In the genomic region with DNA sequence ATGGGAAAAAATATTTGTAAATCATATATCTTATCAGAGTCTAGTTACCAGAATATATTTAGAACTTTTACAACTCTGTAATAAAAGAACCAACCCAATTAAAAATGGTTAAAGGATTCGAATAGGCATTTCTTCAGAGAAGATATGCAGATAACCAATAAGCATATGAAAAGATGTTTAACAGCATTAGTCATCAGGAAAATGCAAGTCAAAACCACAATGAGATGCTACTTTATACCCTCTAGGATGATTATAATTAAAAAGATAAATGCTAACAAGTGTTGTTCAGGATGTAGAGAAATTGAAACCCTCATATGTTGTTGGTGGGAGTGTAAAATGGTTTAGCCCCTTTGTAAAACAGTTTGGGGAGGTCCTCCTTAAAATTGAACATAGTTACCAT, we compare ENCODE assay signal across 32 cellular contexts.
DNase-seq lines count a peak whose midpoint lies in the region; ATAC-seq and TF ChIP-seq lines count a peak whose summit lies in the region.
"Had no signal": no experiment of that assay in that cellular context is flagged by ENCODE, and none has a peak within 500 bp of the region (broad histone marks: within the 10 kb centered on the region; RNA-seq: fewer than 3 reads in every experiment).

No MANE protein-coding gene starts in this region.

- H3K4me3 Mint-ChIP-seq in activated naive CD8-positive, alpha-beta T cell treated with anti-CD3 and anti-CD28 coated beads, Interleukin-2, amount 50 U/mL, for 24 hours, result no peak overlapping the region
- H3K4me3 Mint-ChIP-seq: activated CD4-positive, alpha-beta memory T cell treated with anti-CD3 and anti-CD28 coated beads for 36 hours; activated naive CD4-positive, alpha-beta T cell treated with anti-CD3 and anti-CD28 coated beads, Interleukin-2, amount 50 U/mL, for 24 hours; activated T-helper 17 cell treated with anti-CD3 and anti-CD28 coated beads, Interleukin-2, amount 50 U/mL, for 72 hours; nephron; T-helper 17 cell had no signal

- H3K27ac ChIP-seq in A673 (ENCODE audit: low read depth, low read length, poor library complexity, severe bottlenecking) (no peak overlapping the region), SK-N-MC (no peak overlapping the region)
- H3K27ac ChIP-seq: A549, BLaER1, esophagus muscularis mucosa, skin epidermis, stomach, transverse colon had no signal

- BruUV-seq in A673 (replicated peaks; lab: Mats Ljungman, UMichigan), result no TSS peak

- no peaks in the 10 kb centered on the region for H3K27me3 Mint-ChIP-seq in activated naive CD8-positive, alpha-beta T cell treated with anti-CD3 and anti-CD28 coated beads, Interleukin-2, amount 50 U/mL, for 24 hours
- H3K27me3 Mint-ChIP-seq: activated CD4-positive, alpha-beta memory T cell treated with anti-CD3 and anti-CD28 coated beads for 36 hours; activated naive CD4-positive, alpha-beta T cell treated with anti-CD3 and anti-CD28 coated beads, Interleukin-2, amount 50 U/mL, for 24 hours; activated T-helper 17 cell treated with anti-CD3 and anti-CD28 coated beads, Interleukin-2, amount 50 U/mL, for 72 hours; T-helper 17 cell had no signal

- H3K4me1 Mint-ChIP-seq in activated naive CD8-positive, alpha-beta T cell treated with anti-CD3 and anti-CD28 coated beads, Interleukin-2, amount 50 U/mL, for 24 hours, result peaks cover 10% of the 10 kb centered on the region
- H3K4me1 Mint-ChIP-seq: activated naive CD4-positive, alpha-beta T cell treated with anti-CD3 and anti-CD28 coated beads, Interleukin-2, amount 50 U/mL, for 24 hours; activated T-helper 17 cell treated with anti-CD3 and anti-CD28 coated beads, Interleukin-2, amount 50 U/mL, for 72 hours had no signal

- no peak for TF ChIP-seq CTCF in A673 (conservative IDR thresholded peaks at IDR 0.05; ENCODE audit: low read depth, low read length)

- H3K9me3 Mint-ChIP-seq in activated naive CD8-positive, alpha-beta T cell treated with anti-CD3 and anti-CD28 coated beads, Interleukin-2, amount 50 U/mL, for 24 hours, result no peaks in the 10 kb centered on the region
- H3K9me3 Mint-ChIP-seq: activated CD4-positive, alpha-beta memory T cell treated with anti-CD3 and anti-CD28 coated beads for 36 hours; activated naive CD4-positive, alpha-beta T cell treated with anti-CD3 and anti-CD28 coated beads, Interleukin-2, amount 50 U/mL, for 24 hours; activated T-helper 17 cell treated with anti-CD3 and anti-CD28 coated beads, Interleukin-2, amount 50 U/mL, for 72 hours; nephron had no signal

- no peaks in the 10 kb centered on the region for H3K4me1 ChIP-seq in A673 (ENCODE audit: insufficient read depth, low read length, poor library complexity, severe bottlenecking)
- H3K4me1 ChIP-seq: A549, stomach, transverse colon had no signal

- H3K4me3 ChIP-seq in A673 (ENCODE audit: low read depth, low read length, poor library complexity, severe bottlenecking) (no peak overlapping the region), SK-N-MC (no peak overlapping the region; the same call in 1 of the 2 replicates)
- H3K4me3 ChIP-seq: A549, BLaER1, esophagus muscularis mucosa, skin epidermis, stomach, transverse colon had no signal

- H3K27me3 ChIP-seq in A673 (replicated peaks; ENCODE audit: insufficient read depth, low read depth, low read length, poor library complexity), result no peaks in the 10 kb centered on the region
- H3K27me3 ChIP-seq: BLaER1, esophagus muscularis mucosa, stomach, transverse colon had no signal

- H3K9ac ChIP-seq in SK-N-MC (ENCODE audit: insufficient read length), result no peak overlapping the region
- H3K9ac ChIP-seq: BLaER1 had no signal

- no peak overlapping the region for H3K27ac Mint-ChIP-seq in activated naive CD8-positive, alpha-beta T cell treated with anti-CD3 and anti-CD28 coated beads, Interleukin-2, amount 50 U/mL, for 24 hours
- H3K27ac Mint-ChIP-seq: activated CD4-positive, alpha-beta memory T cell treated with anti-CD3 and anti-CD28 coated beads for 36 hours; activated naive CD4-positive, alpha-beta T cell treated with anti-CD3 and anti-CD28 coated beads, Interleukin-2, amount 50 U/mL, for 24 hours; activated T-helper 17 cell treated with anti-CD3 and anti-CD28 coated beads, Interleukin-2, amount 50 U/mL, for 72 hours; nephron; T-helper 17 cell had no signal

- CTCF ChIA-PET in A673 (lab: Charles Lee), result no interaction called here

- no peaks in the 10 kb centered on the region for H3K36me3 ChIP-seq in A673 (ENCODE audit: insufficient read depth, low read length, poor library complexity, severe bottlenecking)
- H3K36me3 ChIP-seq in SK-N-MC (ENCODE audit: insufficient read depth, low read length), result no peaks in the 10 kb centered on the region
- H3K36me3 ChIP-seq: BLaER1, transverse colon had no signal

- no peak for ATAC-seq in activated naive CD8-positive, alpha-beta T cell treated with anti-CD3 and anti-CD28 coated beads, Interleukin-2, amount 50 U/mL, for 24 hours
- ATAC-seq in HG03139 (IDR thresholded peaks at IDR 0.05; ENCODE audit: unreplicated experiment), result no peak
- ATAC-seq: A549; activated T-helper 17 cell treated with anti-CD3 and anti-CD28 coated beads, Interleukin-2, amount 50 U/mL, for 72 hours; T-helper 17 cell had no signal

- H3K36me3 Mint-ChIP-seq in activated naive CD8-positive, alpha-beta T cell treated with anti-CD3 and anti-CD28 coated beads, Interleukin-2, amount 50 U/mL, for 24 hours (ENCODE audit: low read depth), result no peaks in the 10 kb centered on the region
- H3K36me3 Mint-ChIP-seq: activated CD4-positive, alpha-beta memory T cell treated with anti-CD3 and anti-CD28 coated beads for 36 hours; activated naive CD4-positive, alpha-beta T cell treated with anti-CD3 and anti-CD28 coated beads, Interleukin-2, amount 50 U/mL, for 24 hours had no signal

- DNase-seq in A673 (ENCODE audit: low spot score) (peak; percentile 12), HCEC 1CT (peak; percentile 52), SK-N-MC (ENCODE audit: low read depth, low spot score) (peak; percentile 26), fibroblast of peridontal ligament (ENCODE audit: extremely low read depth) (peak; percentile 52), cerebellar nuclear complex (lab: John Stamatoyannopoulos, UW) (no peak), medulla oblongata (ENCODE audit: extremely low spot score) (no peak)
- no peak for DNase-seq in activated naive CD8-positive, alpha-beta T cell treated with anti-CD3 and anti-CD28 coated beads, Interleukin-2, amount 50 U/mL, for 24 hours
- DNase-seq: activated CD4-positive, alpha-beta memory T cell treated with anti-CD3 and anti-CD28 coated beads for 36 hours; activated CD4-positive, CD25-positive, alpha-beta regulatory T cell treated with anti-CD3 and anti-CD28 coated beads, Interleukin-2, amount 50 U/mL, for 72 hours; aorta; caudate nucleus; dermis blood vessel endothelial cell; DMS79; glutamatergic neuron; kidney; NCI-H1417 treated with DMSO at 0.1 percent for 48 hours; NCI-H2081; NCI-H345; NCI-H748 treated with DMSO at 0.1 percent for 48 hours; RPMI8226; stimulated activated CD4-positive, alpha-beta T cell treated with anti-CD3 and anti-CD28 coated beads, Interleukin-1b, Interleukin-23, amount 100 ng/mL, for 48 hours; stomach; T-helper 17 cell; transverse colon had no signal

- intact Hi-C loops in A673 (cut with micrococcal nuclease; ENCODE audit: unreplicated experiment), result loop anchor here (5.0 kb wide), 1 partner anchor 92 kb away; the partner anchor contains the start of gene LRRC1

- H3K9me3 ChIP-seq in A673 (ENCODE audit: low read depth, low read length, poor library complexity, severe bottlenecking), result no peaks in the 10 kb centered on the region
- no peaks in the 10 kb centered on the region for H3K9me3 ChIP-seq in SK-N-MC (ENCODE audit: low read depth, low read length)
- H3K9me3 ChIP-seq: A549, BLaER1, esophagus muscularis mucosa, stomach, transverse colon had no signal

- POLR2A ChIA-PET in A673 (lab: Charles Lee; ENCODE audit: low non-redundant PET), result no interaction called here

Comparison
In these comparisons a context has a peak if more than half of its experiments do, and no peak if none do; other contexts are left out.
1. DNase-seq: peak in A673 (single experiment), HCEC 1CT (single experiment), SK-N-MC (single experiment) and fibroblast of peridontal ligament (single experiment); none in cerebellar nuclear complex (0 of 2), activated naive CD8-positive, alpha-beta T cell treated with anti-CD3 and anti-CD28 coated beads, Interleukin-2, amount 50 U/mL, for 24 hours (single experiment) and medulla oblongata (single experiment).